In the genomic region with DNA sequence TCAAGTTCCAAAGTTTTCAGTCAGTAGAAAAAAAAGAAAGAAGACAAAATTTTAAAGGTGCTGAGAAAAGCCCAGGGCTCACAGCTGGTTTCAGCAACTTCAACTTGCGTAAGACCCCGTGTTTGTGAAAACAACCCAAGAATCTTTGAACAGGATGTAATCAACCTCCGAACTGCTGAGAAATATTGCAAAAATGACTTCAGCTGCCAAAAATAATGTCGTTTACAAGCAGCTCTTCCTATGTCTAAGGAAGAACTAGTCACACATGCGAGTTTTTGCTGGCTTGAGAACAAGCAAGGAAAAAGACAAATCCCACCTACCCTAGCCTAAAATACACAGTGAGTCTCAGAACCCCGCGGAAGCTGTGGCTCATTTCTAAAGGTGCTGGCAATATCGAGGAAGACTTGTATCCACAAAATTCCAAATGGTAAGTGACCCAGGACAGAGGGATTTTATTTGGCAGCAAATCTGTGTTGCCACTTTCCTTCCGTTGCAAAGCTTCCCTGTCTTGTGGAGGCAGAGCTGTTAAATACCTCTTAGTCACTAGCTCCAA, we compare ENCODE assay signal across 9 cellular contexts. TPM values are rescaled to one million over a fixed set of nuclear protein-coding genes. Genes with fewer than 3 reads are reported as not detected.
A peak's percentile ranks its signal among the peaks of the same experiment; 100 is the strongest.
DNase-seq lines count a peak whose midpoint lies in the region; ATAC-seq and TF ChIP-seq lines count a peak whose summit lies in the region.
"Had no signal": no experiment of that assay in that cellular context is flagged by ENCODE, and none has a peak within 500 bp of the region (broad histone marks: within the 10 kb centered on the region; RNA-seq: fewer than 3 reads in every experiment).

No MANE protein-coding gene starts in this region.

- H3K27ac ChIP-seq in RWPE1 = no peak overlapping the region

- ATAC-seq in GM18870 (IDR thresholded peaks at IDR 0.05; ENCODE audit: unreplicated experiment) = no peak
- no peak for ATAC-seq in HG03432 (IDR thresholded peaks at IDR 0.05; ENCODE audit: unreplicated experiment)

- POLR2A ChIA-PET in RWPE1 (lab: Yijun Ruan, JAX; ENCODE audit: low non-redundant PET) = no interaction called here

- DNase-seq in AG20443 (ENCODE audit: low spot score) (peak; percentile 73), RWPE1 (ENCODE audit: low spot score) (peak; percentile 7), fibroblast of the aortic adventitia (ENCODE audit: low read depth) (peak; percentile 84), non-pigmented ciliary epithelial cell (ENCODE audit: low read depth) (peak; percentile 55), putamen (ENCODE audit: low spot score) (no peak), DMS 273 (lab: John Stamatoyannopoulos, UW; ENCODE audit: unreplicated experiment) (no peak)
- DNase-seq: CD4-positive, CD25-positive, alpha-beta regulatory T cell had no signal

- TF ChIP-seq CTCF in RWPE1 (conservative IDR thresholded peaks at IDR 0.05; ENCODE audit: low read depth) = no peak
- TF ChIP-seq CTCF in fibroblast of the aortic adventitia (IDR thresholded peaks at IDR 0.05; ENCODE audit: insufficient read depth, low read length) = no peak

- H3K4me3 ChIP-seq in fibroblast of the aortic adventitia (ENCODE audit: low read depth, low read length) = peak overlapping the region; percentile 27

- CTCF ChIA-PET in RWPE1 (lab: Yijun Ruan, JAX) = interaction anchor here (0.6 to 1.1 kb wide), 2 partner anchors 309 to 1820 kb away, joined by 4 to 6 read pairs; no protein-coding TSS in a partner anchor

RNA-seq across cellular contexts. Expression of gene SLC8A1, which starts 59.8 kb away (rescaled TPM):
- total RNA-seq in fibroblast of the aortic adventitia (ENCODE audit: low replicate concordance) = 39.1 and 112 TPM in 2 replicates
- total RNA-seq: CD4-positive, CD25-positive, alpha-beta regulatory T cell had no signal

Comparison
In these comparisons a context has a peak if more than half of its experiments do, and no peak if none do; other contexts are left out.
1. DNase-seq: peak in AG20443 (single experiment), RWPE1 (single experiment), fibroblast of the aortic adventitia (single experiment) and non-pigmented ciliary epithelial cell (single experiment); none in putamen (single experiment) and DMS 273 (single experiment).